Comparison of ENCODE assay signal across 9 cellular contexts in the genomic region with DNA sequence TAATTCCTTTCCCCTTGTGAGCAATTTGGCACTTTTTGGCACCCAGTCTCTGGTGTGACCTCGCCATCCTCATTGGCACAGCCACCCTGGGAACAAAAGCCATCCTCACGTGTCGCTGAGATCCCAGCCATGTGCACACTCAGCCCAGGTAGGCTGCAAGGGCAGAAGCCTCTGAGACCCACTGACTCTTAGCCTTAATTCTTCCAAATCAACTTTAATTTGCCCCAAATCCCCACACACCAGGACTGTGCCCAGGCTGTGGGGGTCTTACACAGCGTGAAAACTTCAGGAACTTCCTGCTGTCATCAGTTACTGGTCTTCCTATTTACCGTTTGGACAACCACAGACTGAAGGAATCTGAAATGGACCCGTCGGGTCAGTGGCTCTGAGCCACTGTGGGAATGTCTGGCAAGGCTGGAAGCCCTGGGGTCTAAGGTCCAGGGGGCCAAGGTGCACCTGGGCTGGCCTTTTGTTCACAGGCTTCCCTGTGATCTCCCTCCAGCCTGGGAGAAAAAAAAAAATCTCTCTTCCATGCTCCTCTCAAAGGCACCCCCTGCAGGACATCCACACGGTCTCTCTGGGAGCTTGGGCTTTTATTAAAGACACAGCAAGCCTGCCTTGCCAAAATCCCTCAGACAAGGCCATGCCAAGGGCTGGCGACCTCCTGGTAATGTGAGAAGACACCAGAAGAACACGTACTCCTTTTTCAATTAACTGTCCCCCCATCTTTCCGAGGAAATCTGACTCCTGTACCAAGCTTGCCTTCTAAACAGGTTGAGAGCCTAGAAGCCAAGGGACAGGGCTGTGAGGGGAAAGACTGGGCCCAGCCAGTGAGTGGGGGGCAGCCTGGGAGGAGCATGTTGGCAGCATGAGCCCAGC. TPM values are rescaled to one million over a fixed set of nuclear protein-coding genes. Genes with fewer than 3 reads are reported as not detected.
DNase-seq lines count a peak whose midpoint lies in the region; ATAC-seq, FAIRE-seq and TF ChIP-seq lines count a peak whose summit lies in the region.
"Had no signal": no experiment of that assay in that cellular context is flagged by ENCODE, and none has a peak within 500 bp of the region (broad histone marks: within the 10 kb centered on the region; RNA-seq: fewer than 3 reads in every experiment).

No MANE protein-coding gene starts in this region.

- no peaks in the 10 kb centered on the region for H3K9me2 ChIP-seq in GM23338 (ENCODE audit: insufficient read depth)
- H3K9me2 ChIP-seq in OCI-LY1 (ENCODE audit: low read depth, low read length): no peaks in the 10 kb centered on the region

- H3K36me3 Mint-ChIP-seq in GM23338 (ENCODE audit: low read depth): no peaks in the 10 kb centered on the region

- no peaks in the 10 kb centered on the region; the same call in 2 of the 3 replicates for H3K9me3 Mint-ChIP-seq in GM23338
- H3K9me3 Mint-ChIP-seq: central memory CD8-positive, alpha-beta T cell had no signal

- H3K27me3 ChIP-seq in GM23338 (ENCODE audit: insufficient read depth) (no peaks in the 10 kb centered on the region), OCI-LY1 (ENCODE audit: insufficient read depth, low read length) (peaks cover 8% of the 10 kb centered on the region; the same call in 1 of the 2 replicates), osteoblast (ENCODE audit: insufficient read depth, low read length) (no peaks in the 10 kb centered on the region)

- H3K27me3 Mint-ChIP-seq in GM23338 (ENCODE audit: insufficient read depth, low read depth, poor library complexity): peaks cover 8% of the 10 kb centered on the region

- TF ChIP-seq CTCF in 22Rv1 (IDR thresholded peaks at IDR 0.05) (peak; percentile 30), GM23338 (conservative IDR thresholded peaks at IDR 0.05; ENCODE audit: low read depth in 2 of 2) (peak; percentile 52 to 72), OCI-LY1 (IDR thresholded peaks at IDR 0.05; ENCODE audit: low read length) (peak; percentile 25; the same call in 1 of the 2 replicates), epithelial cell of esophagus (IDR thresholded peaks at IDR 0.05; ENCODE audit: insufficient read depth, low read depth, low read length, missing control alignments) (peak; percentile 68), osteoblast (IDR thresholded peaks at IDR 0.05; ENCODE audit: extremely low read depth, low read depth, low read length) (peak; percentile 87)

- H3K79me2 ChIP-seq in GM23338 (replicated peaks; ENCODE audit: insufficient read depth) (no peaks in the 10 kb centered on the region), OCI-LY1 (ENCODE audit: insufficient read depth, low read length) (no peaks in the 10 kb centered on the region), osteoblast (ENCODE audit: insufficient read depth, low read length) (no peaks in the 10 kb centered on the region)

- H3K4me3 ChIP-seq in GM23338 (no peak overlapping the region), OCI-LY1 (ENCODE audit: low read depth, low read length, poor library complexity, severe bottlenecking) (no peak overlapping the region), epithelial cell of esophagus (ENCODE audit: low read length) (no peak overlapping the region), osteoblast (ENCODE audit: insufficient read depth, low read length) (no peak overlapping the region)

- no peak overlapping the region for H3K9ac ChIP-seq in OCI-LY1 (ENCODE audit: low read length)

- H4K20me1 ChIP-seq in GM23338 (replicated peaks; ENCODE audit: insufficient read depth) (no peaks in the 10 kb centered on the region), OCI-LY1 (ENCODE audit: insufficient read depth, low read length) (no peaks in the 10 kb centered on the region), osteoblast (ENCODE audit: insufficient read depth, low read length) (no peaks in the 10 kb centered on the region)

- H3F3A ChIP-seq in GM23338 (replicated peaks; ENCODE audit: low read depth) (no peaks in the 10 kb centered on the region), OCI-LY1 (ENCODE audit: insufficient read depth, low read length) (no peaks in the 10 kb centered on the region)

- H3K9me3 ChIP-seq in OCI-LY1 (ENCODE audit: low read length) (no peaks in the 10 kb centered on the region), osteoblast (ENCODE audit: low read depth, low read length) (no peaks in the 10 kb centered on the region)

- ATAC-seq in GM23338 (peak; percentile 79), GM19035 (IDR thresholded peaks at IDR 0.05; ENCODE audit: unreplicated experiment) (no peak)

- peaks cover 22% of the 10 kb centered on the region for H3K4me1 Mint-ChIP-seq in GM23338
- H3K4me1 Mint-ChIP-seq: central memory CD8-positive, alpha-beta T cell had no signal

- H3K27ac ChIP-seq in 22Rv1 (no peak overlapping the region), GM23338 (ENCODE audit: low read depth) (no peak overlapping the region), OCI-LY1 (ENCODE audit: low read depth, low read length, poor library complexity, severe bottlenecking) (no peak overlapping the region), osteoblast (ENCODE audit: low read depth, low read length) (no peak overlapping the region)

- FAIRE-seq in GM19239 (lab: Jason Lieb, UNC): no peak

- DNase-seq in GM23338 (ENCODE audit: low spot score) (peak; percentile 88), epithelial cell of esophagus (ENCODE audit: low read depth) (peak; percentile 73), osteoblast (ENCODE audit: insufficient read length, low spot score, missing footprints) (peak; percentile 92), GM19239 (ENCODE audit: insufficient read length, low spot score) (no peak)
- no peak for DNase-seq in activated T-cell treated with anti-CD3 and anti-CD28 coated beads, Interleukin-2, amount 50 U/mL, for 48 hours

- no peaks in the 10 kb centered on the region for H3K36me3 ChIP-seq in GM23338 (ENCODE audit: insufficient read depth)
- H3K36me3 ChIP-seq in OCI-LY1 (ENCODE audit: insufficient read depth, low read length): no peaks in the 10 kb centered on the region
- no peaks in the 10 kb centered on the region for H3K36me3 ChIP-seq in osteoblast (ENCODE audit: insufficient read depth, low read length)

- H3K4me2 ChIP-seq in GM23338: no peak overlapping the region
- H3K4me2 ChIP-seq in OCI-LY1 (ENCODE audit: low read length): no peak overlapping the region
- H3K4me2 ChIP-seq in osteoblast (ENCODE audit: insufficient read depth, low read length): no peak overlapping the region

- no peak overlapping the region for H3K4me3 Mint-ChIP-seq in GM23338
- H3K4me3 Mint-ChIP-seq: central memory CD8-positive, alpha-beta T cell had no signal

- H2AFZ ChIP-seq in GM23338 (peak overlapping the region; percentile 91), OCI-LY1 (ENCODE audit: low read length) (no peak overlapping the region), osteoblast (ENCODE audit: low read length) (peak overlapping the region; percentile 87)

- H3K4me1 ChIP-seq in GM23338 (ENCODE audit: insufficient read depth) (peaks cover 7% of the 10 kb centered on the region), OCI-LY1 (ENCODE audit: insufficient read depth, low read length, severe bottlenecking) (no peaks in the 10 kb centered on the region), osteoblast (ENCODE audit: insufficient read depth, low read length) (peaks cover 26% of the 10 kb centered on the region)

- peak overlapping the region; percentile 42; the same call in 1 of the 2 replicates for H3K27ac Mint-ChIP-seq in GM23338

TF ChIP-seq in GM23338, 12 proteins besides CTCF, POLR2A, EP300 and RAD21:
- no peak for TF ChIP-seq NANOG (IDR thresholded peaks at IDR 0.05; ENCODE audit: borderline replicate concordance)

RNA-seq across cellular contexts. Expression of a gene that starts 42.1 kb away (rescaled TPM):
- 123 and 157 TPM in 2 replicates for total RNA-seq in GM23338 (2014; rRNA removed; shearing (Covaris generic))
- polyA plus RNA-seq in GM23338 (2016; fragmentation: Nextera tagmentation; extraction: Ambion mirVana): 199 and 214 TPM in 2 replicates
- total RNA-seq in osteoblast: 249 and 275 TPM in 2 replicates

Comparison
In these comparisons a context has a peak if more than half of its experiments do, and no peak if none do; other contexts are left out.
1. CTCF ChIP-seq: peak in every context shown above with its lines; median percentile 87 in osteoblast; 68 in epithelial cell of esophagus; 62 in GM23338; 30 in 22Rv1; 25 in OCI-LY1.
2. DNase-seq: peak in GM23338 (single experiment), epithelial cell of esophagus (single experiment) and osteoblast (single experiment); none in activated T-cell treated with anti-CD3 and anti-CD28 coated beads, Interleukin-2, amount 50 U/mL, for 48 hours (0 of 2) and GM19239 (single experiment).